Comparison of ENCODE assay signal across 12 cellular contexts in genomic region chr1:206174182-206174868, GRCh38. TPM values are rescaled to one million over a fixed set of nuclear protein-coding genes. Genes with fewer than 3 reads are reported as not detected.
A peak's percentile ranks its signal among the peaks of the same experiment; 100 is the strongest.
DNase-seq lines count a peak whose midpoint lies in the region; ATAC-seq and TF ChIP-seq lines count a peak whose summit lies in the region.
"Not testable (repeated sequence)": the region's sequence is repeated elsewhere in the genome, so short reads cannot be mapped to it uniquely, and the experiment has no call there.
"Had no signal": no experiment of that assay in that cellular context is flagged by ENCODE, and none has a peak within 500 bp of the region (broad histone marks: within the 10 kb centered on the region; RNA-seq: fewer than 3 reads in every experiment).

No MANE protein-coding gene starts in this region.

- peak; percentile 32 for TF ChIP-seq CTCF in AG10803 (conservative IDR thresholded peaks at IDR 0.05; ENCODE audit: low read length)
- TF ChIP-seq CTCF in HEK293 (tag by site-specific recombination; IDR thresholded peaks at IDR 0.05), result not testable (repeated sequence)
- TF ChIP-seq CTCF in WERI-Rb-1 (IDR thresholded peaks at IDR 0.05; ENCODE audit: low read depth, low read length), result peak; percentile 49
- TF ChIP-seq CTCF in dorsolateral prefrontal cortex (IDR thresholded peaks at IDR 0.05 in 54 of 56, conservative IDR thresholded peaks at IDR 0.05 in 2 of 56; ENCODE audit: low read depth in 1 of 56, partially characterized antibody in 56 of 56), result peak in 45 of 56 donors; percentile 13 to 53 (median 27)
- peak in 3 of 4 donors; percentile 28 to 36 (median 33) for TF ChIP-seq CTCF in right lobe of liver (IDR thresholded peaks at IDR 0.05)

- ATAC-seq in Right ventricle myocardium superior (ENCODE audit: poor library complexity) (peak; percentile 79), right lobe of liver (peak; percentile 74 to 82 (median 80)), sciatic nerve (peak; percentile 81)

- DNase-seq in AG10803 (ENCODE audit: low read depth), result peak; percentile 31
- DNase-seq in NCI-H2227 (lab: John Stamatoyannopoulos, UW; ENCODE audit: unreplicated experiment), result peak; percentile 35
- DNase-seq in WERI-Rb-1, result peak; percentile 61
- DNase-seq in dorsolateral prefrontal cortex, result peak in 1 of 10 donors; percentile 41
- not testable (repeated sequence) for DNase-seq in Right ventricle myocardium superior; right lobe of liver; sciatic nerve (ENCODE audit: low spot score)

- CTCF ChIA-PET in HEK293 (lab: Yijun Ruan, JAX), result interaction anchor here (0.7 kb wide), 2 partner anchors 665 to 748 kb away, joined by 3 read pairs; no protein-coding TSS in a partner anchor

- H3K4me3 ChIP-seq in AG10803 (ENCODE audit: low read length); HEK293 (ENCODE audit: low read depth, low read length); WERI-Rb-1 (ENCODE audit: low read depth, low read length); dorsolateral prefrontal cortex; right lobe of liver: not testable (repeated sequence)

- H3K4me1 ChIP-seq in HEK293 (ENCODE audit: control insufficient read depth, insufficient read depth, low read length); right lobe of liver: not testable (repeated sequence)

- POLR2A ChIA-PET in HEK293 (lab: Yijun Ruan, JAX), result not testable (repeated sequence)

- not testable (repeated sequence) for H3K9me3 ChIP-seq in HEK293 (ENCODE audit: control insufficient read depth, insufficient read depth, low read depth, low read length); WERI-Rb-1 (ENCODE audit: severe bottlenecking); right lobe of liver

- H3K27me3 ChIP-seq in WERI-Rb-1 (ENCODE audit: insufficient read depth, low read depth, severe bottlenecking); dorsolateral prefrontal cortex; right lobe of liver: not testable (repeated sequence)

- not testable (repeated sequence) for TF ChIP-seq POLR2A in right lobe of liver (IDR thresholded peaks at IDR 0.05)

- intact Hi-C loops in dorsolateral prefrontal cortex (cut with DNase I); Right ventricle myocardium superior (cut with DNase I); right lobe of liver (cut with DNase I); sciatic nerve (cut with DNase I): not testable (repeated sequence)

- not testable (repeated sequence) for H3K36me3 ChIP-seq in HEK293 (ENCODE audit: control insufficient read depth in 2 of 2, insufficient read depth in 1 of 2, low read length in 2 of 2); WERI-Rb-1; right lobe of liver

- 80% methylated on average over 5 of the region's 7 CpGs for WGBS in right lobe of liver (ENCODE audit: insufficient coverage, low coverage, low lambda C conversion rate, missing lambda C conversion rate)

- H3K27ac ChIP-seq in HEK293 (ENCODE audit: extremely low read depth, low read depth, low read length); WERI-Rb-1; dorsolateral prefrontal cortex; right lobe of liver: not testable (repeated sequence)

TF ChIP-seq in HEK293, 187 proteins besides CTCF, POLR2A, EP300 and RAD21:
- peak; percentile 24 for TF ChIP-seq ZNF654 (tag by site-specific recombination; IDR thresholded peaks at IDR 0.05; ENCODE audit: low read depth)

RNA-seq across cellular contexts. Expression of gene FAM72A, which starts 28.3 kb away (rescaled TPM):
- total RNA-seq in dorsolateral prefrontal cortex (1 to 10 TPM in 115 of 120 experiments, under 1 TPM in 3, not detected in 2; 0.78 to 7.2 (median 2.9) TPM), Right ventricle myocardium superior (1.2 TPM), right lobe of liver (1 to 10 TPM in 2 of 6 experiments, under 1 TPM in 3, not detected in 1; 0.57 to 1.4 (median 0.95) TPM), sciatic nerve (4.2 TPM)

RNA-seq across cellular contexts. Expression of gene SRGAP2, which starts 29.0 kb away (rescaled TPM):
- total RNA-seq in dorsolateral prefrontal cortex, result 100 to 1,000 TPM in 116 of 120 experiments, 10 to 100 TPM in 4; 95.2 to 174 (median 124) TPM
- total RNA-seq in Right ventricle myocardium superior, result 15.9 TPM
- 10 to 100 TPM in 5 of 6 experiments, 1 to 10 TPM in 1; 9.8 to 20.0 (median 15.3) TPM for total RNA-seq in right lobe of liver
- 149 TPM for total RNA-seq in sciatic nerve

RNA-seq across cellular contexts. Expression of gene AVPR1B, which starts 57.1 kb away (rescaled TPM):
- 1 to 10 TPM in 2 of 120 experiments, under 1 TPM in 11, not detected in 107; 0.20 to 1.4 (median 0.39) TPM for total RNA-seq in dorsolateral prefrontal cortex
- not detected for total RNA-seq in Right ventricle myocardium superior
- total RNA-seq in right lobe of liver, result not detected
- total RNA-seq in sciatic nerve, result not detected
- total RNA-seq: activated B cell treated with CpG ODN at 0.5 μM for 24 hours; activated T-helper 17 cell treated with anti-CD3 and anti-CD28 coated beads, Interleukin-2, amount 50 U/mL, for 72 hours; glomerular endothelial cell; naive thymus-derived CD8-positive, alpha-beta T cell had no signal
